Comparison of ENCODE assay signal across 14 cellular contexts in genomic region chr9:116087751-116088194, GRCh38.
DNase-seq lines count a peak whose midpoint lies in the region; ATAC-seq and TF ChIP-seq lines count a peak whose summit lies in the region.
"Had no signal": no experiment of that assay in that cellular context is flagged by ENCODE, and none has a peak within 500 bp of the region (broad histone marks: within the 10 kb centered on the region; RNA-seq: fewer than 3 reads in every experiment).

No MANE protein-coding gene starts in this region.

- DNase-seq in GM03348 (ENCODE audit: low spot score) (peak; percentile 28), NCI-H2081 (lab: John Stamatoyannopoulos, UW) (peak; percentile 42 to 72), choroid plexus epithelial cell (ENCODE audit: low read depth) (peak; percentile 85), osteocyte (ENCODE audit: extremely low spot score, unreplicated experiment) (no peak), NCI-H146 (lab: John Stamatoyannopoulos, UW) (no peak), trophoblast cell (no peak), mesothelial cell of epicardium (ENCODE audit: low spot score in 2 of 2, unreplicated experiment in 2 of 2) (no peak)
- DNase-seq: activated B cell treated with CpG ODN at 0.5 μM for 24 hours; activated T-cell treated with anti-CD3 and anti-CD28 coated beads, Interleukin-2, amount 50 U/mL, for 72 hours; naive B cell; stimulated activated naive CD8-positive, alpha-beta T cell treated with anti-CD3 and anti-CD28 coated beads, Interleukin-15, Interleukin-2, amounts not matched to agents 100 U/mL and 50 U/mL, for 24 hours had no signal

- H2BK120ac ChIP-seq in trophoblast cell (ENCODE audit: insufficient read depth, low read length, poor library complexity) = no peak overlapping the region

- H2AFZ ChIP-seq in trophoblast cell (ENCODE audit: insufficient read depth, low read length, poor library complexity) = no peak overlapping the region

- peaks cover 6% of the 10 kb centered on the region for H3K9me3 Mint-ChIP-seq in osteocyte (ENCODE audit: unreplicated experiment)
- H3K9me3 Mint-ChIP-seq in mesothelial cell of epicardium = peaks cover 7% of the 10 kb centered on the region
- H3K9me3 Mint-ChIP-seq: activated B cell treated with CpG ODN at 0.5 μM for 24 hours had no signal

- no peak overlapping the region for H3K18ac ChIP-seq in trophoblast cell (ENCODE audit: low read length)

- H3K4me1 Mint-ChIP-seq in osteocyte (ENCODE audit: unreplicated experiment) (peaks cover 28% of the 10 kb centered on the region), mesothelial cell of epicardium (no peaks in the 10 kb centered on the region)
- H3K4me1 Mint-ChIP-seq: activated B cell treated with CpG ODN at 0.5 μM for 24 hours, naive B cell had no signal

- H3K79me2 ChIP-seq in trophoblast cell (ENCODE audit: control insufficient read depth, insufficient read depth, low read length, poor library complexity) = no peaks in the 10 kb centered on the region

- H2BK5ac ChIP-seq in trophoblast cell (ENCODE audit: low read depth, low read length, poor library complexity) = no peak overlapping the region

- no peak overlapping the region for H3K14ac ChIP-seq in trophoblast cell (ENCODE audit: low read length)

- no peak overlapping the region for H2BK12ac ChIP-seq in trophoblast cell (ENCODE audit: low read length)

- no peak overlapping the region for H3K4ac ChIP-seq in trophoblast cell (ENCODE audit: low read depth, low read length)

- H2AK5ac ChIP-seq in trophoblast cell (ENCODE audit: low read length) = no peak overlapping the region

- TF ChIP-seq CTCF in choroid plexus epithelial cell (conservative IDR thresholded peaks at IDR 0.05; ENCODE audit: low read depth, low read length) = no peak
- TF ChIP-seq CTCF in osteocyte (IDR thresholded peaks at IDR 0.05) = no peak
- TF ChIP-seq CTCF in mesothelial cell of epicardium (IDR thresholded peaks at IDR 0.05; ENCODE audit: unreplicated experiment) = no peak

- H4K8ac ChIP-seq in trophoblast cell (ENCODE audit: low read depth, low read length) = no peak overlapping the region

- ATAC-seq in GM18519 (IDR thresholded peaks at IDR 0.05; ENCODE audit: low FRiP score, unreplicated experiment) = no peak
- ATAC-seq: activated T-cell treated with anti-CD3 and anti-CD28 coated beads, Interleukin-2, amount 50 U/mL, for 72 hours; stimulated activated naive CD8-positive, alpha-beta T cell treated with anti-CD3 and anti-CD28 coated beads, Interleukin-15, Interleukin-2, amounts not matched to agents 100 U/mL and 50 U/mL, for 24 hours had no signal

- no peak overlapping the region for H3K4me2 ChIP-seq in trophoblast cell (ENCODE audit: low read length)

- H3K27me3 ChIP-seq in trophoblast cell (ENCODE audit: insufficient read depth, low read length) = no peaks in the 10 kb centered on the region

- H3K4me1 ChIP-seq in trophoblast cell (ENCODE audit: control insufficient read depth in 1 of 2, insufficient read depth in 2 of 2, low read length in 2 of 2) = no peaks in the 10 kb centered on the region
- H3K4me1 ChIP-seq: HAP-1 had no signal

- no peaks in the 10 kb centered on the region for H3K79me1 ChIP-seq in trophoblast cell (ENCODE audit: low read length)

- no peak overlapping the region for H3K4me3 Mint-ChIP-seq in osteocyte (ENCODE audit: unreplicated experiment)
- H3K4me3 Mint-ChIP-seq in mesothelial cell of epicardium = no peak overlapping the region
- H3K4me3 Mint-ChIP-seq: activated B cell treated with CpG ODN at 0.5 μM for 24 hours; activated T-cell treated with anti-CD3 and anti-CD28 coated beads, Interleukin-2, amount 50 U/mL, for 72 hours; naive B cell had no signal

- H3K9me3 ChIP-seq in trophoblast cell (ENCODE audit: insufficient read depth, low read depth, low read length) = peaks cover 2% of the 10 kb centered on the region
- H3K9me3 ChIP-seq: HAP-1 had no signal

- H3K23ac ChIP-seq in trophoblast cell (ENCODE audit: low read length) = no peak overlapping the region

- H3K9ac ChIP-seq in trophoblast cell (ENCODE audit: low read length) = no peak overlapping the region

- no CpG with 5 or more reads among the region's 3 CpGs for WGBS in trophoblast cell (ENCODE audit: extremely low coverage, insufficient coverage, insufficient read length)

- H3K27ac Mint-ChIP-seq in osteocyte (ENCODE audit: unreplicated experiment) (peak overlapping the region; percentile 66), mesothelial cell of epicardium (no peak overlapping the region)
- H3K27ac Mint-ChIP-seq: activated B cell treated with CpG ODN at 0.5 μM for 24 hours; activated T-cell treated with anti-CD3 and anti-CD28 coated beads, Interleukin-2, amount 50 U/mL, for 72 hours; naive B cell had no signal

- H3K27me3 Mint-ChIP-seq in osteocyte (ENCODE audit: unreplicated experiment) = no peaks in the 10 kb centered on the region
- H3K27me3 Mint-ChIP-seq in mesothelial cell of epicardium (ENCODE audit: low read depth) = peaks cover 9% of the 10 kb centered on the region
- H3K27me3 Mint-ChIP-seq: activated B cell treated with CpG ODN at 0.5 μM for 24 hours, naive B cell had no signal

- H4K12ac ChIP-seq in trophoblast cell (ENCODE audit: low read depth, low read length) = no peak overlapping the region

- H3K27ac ChIP-seq in trophoblast cell (ENCODE audit: low read depth, low read length) = no peak overlapping the region
- H3K27ac ChIP-seq: coronary artery had no signal

- H4K91ac ChIP-seq in trophoblast cell (ENCODE audit: low read depth, low read length) = no peak overlapping the region

- H3K36me3 Mint-ChIP-seq in osteocyte (ENCODE audit: unreplicated experiment) = no peaks in the 10 kb centered on the region
- H3K36me3 Mint-ChIP-seq in mesothelial cell of epicardium = no peaks in the 10 kb centered on the region
- H3K36me3 Mint-ChIP-seq: naive B cell had no signal

- H3K36me3 ChIP-seq in trophoblast cell (ENCODE audit: control insufficient read depth in 1 of 2, insufficient read depth in 2 of 2, low read length in 2 of 2) = no peaks in the 10 kb centered on the region
- H3K36me3 ChIP-seq: HAP-1 had no signal

- H3K4me3 ChIP-seq in choroid plexus epithelial cell (ENCODE audit: low read depth, low read length) = no peak overlapping the region
- H3K4me3 ChIP-seq in trophoblast cell (ENCODE audit: low read depth, low read length) = no peak overlapping the region
- H3K4me3 ChIP-seq: coronary artery, HAP-1 had no signal

Comparison
In these comparisons a context has a peak if more than half of its experiments do, and no peak if none do; other contexts are left out.
1. DNase-seq: peak in GM03348 (single experiment), NCI-H2081 (2 of 2) and choroid plexus epithelial cell (single experiment); none in osteocyte (single experiment), NCI-H146 (single experiment), trophoblast cell (0 of 2) and mesothelial cell of epicardium (0 of 2).